19 cellular contexts compared by ENCODE assay signal in genomic region chr4:41725254-41725653, GRCh38. TPM values are rescaled to one million over a fixed set of nuclear protein-coding genes. Genes with fewer than 3 reads are reported as not detected.
DNase-seq lines count a peak whose midpoint lies in the region; ATAC-seq, FAIRE-seq and TF ChIP-seq lines count a peak whose summit lies in the region.
"Had no signal": no experiment of that assay in that cellular context is flagged by ENCODE, and none has a peak within 500 bp of the region (broad histone marks: within the 10 kb centered on the region; RNA-seq: fewer than 3 reads in every experiment).

No MANE protein-coding gene starts in this region.

- CTCF ChIA-PET in A549 (lab: Yijun Ruan, JAX) (no interaction called here), PC-3 (lab: Charles Lee) (no interaction called here)

- H3K4ac ChIP-seq in mesendoderm (ENCODE audit: low read depth, low read length) = no peak overlapping the region

- no peak for TF ChIP-seq POLR2A in A549 (IDR thresholded peaks at IDR 0.05; ENCODE audit: low read length)

- H3K18ac ChIP-seq in mesendoderm (ENCODE audit: low read length) = no peak overlapping the region

- no peaks in the 10 kb centered on the region for H3F3A ChIP-seq in PC-3 (ENCODE audit: low read length, unreplicated experiment)

- H3K9ac ChIP-seq in PC-3 (ENCODE audit: low read length) = no peak overlapping the region
- no peak overlapping the region for H3K9ac ChIP-seq in mesendoderm (ENCODE audit: low read length)

- POLR2A ChIA-PET in A549 (lab: Yijun Ruan, JAX) = no interaction called here
- POLR2A ChIA-PET in PC-3 (lab: Charles Lee; ENCODE audit: unreplicated experiment) = no interaction called here

- no peak overlapping the region for H2AFZ ChIP-seq in PC-3 (ENCODE audit: low read length)

- no peak for TF ChIP-seq RAD21 in A549 (conservative IDR thresholded peaks at IDR 0.05 in 1 of 2, IDR thresholded peaks at IDR 0.05 in 1 of 2)

- no peaks in the 10 kb centered on the region for H3K9me2 ChIP-seq in PC-3 (replicated peaks; ENCODE audit: low read length)

- H3K4me3 ChIP-seq in A549 (no peak overlapping the region), GM12865 (ENCODE audit: low read depth, low read length) (no peak overlapping the region), PC-3 (ENCODE audit: low read length) (no peak overlapping the region), foreskin fibroblast (ENCODE audit: low read depth in 1 of 2, low read length in 2 of 2) (no peak overlapping the region), mesendoderm (ENCODE audit: low read length) (no peak overlapping the region)

- H4K5ac ChIP-seq in mesendoderm (ENCODE audit: low read length) = no peak overlapping the region

- intact Hi-C loops in PC-3 (cut with micrococcal nuclease) = no loop called here

- FAIRE-seq in A549 (lab: Jason Lieb, UNC) = no peak
- FAIRE-seq: HepG2 had no signal

- H2BK120ac ChIP-seq in mesendoderm (ENCODE audit: low read depth, low read length) = no peak overlapping the region

- H3K56ac ChIP-seq in mesendoderm (ENCODE audit: low read length) = no peak overlapping the region

- H2AK5ac ChIP-seq in mesendoderm (ENCODE audit: low read length) = no peak overlapping the region

- H3K27me3 ChIP-seq in PC-3 (ENCODE audit: low read length) = no peaks in the 10 kb centered on the region
- H3K27me3 ChIP-seq in mesendoderm (ENCODE audit: insufficient read depth, low read length, poor library complexity) = no peaks in the 10 kb centered on the region

- H3K9me3 ChIP-seq in A549 = peaks cover 6% of the 10 kb centered on the region
- no peaks in the 10 kb centered on the region for H3K9me3 ChIP-seq in PC-3 (ENCODE audit: low read length)

- no peak overlapping the region for H4K8ac ChIP-seq in mesendoderm (ENCODE audit: low read depth, low read length)

- H2BK5ac ChIP-seq in mesendoderm (ENCODE audit: low read length) = no peak overlapping the region

- no peak overlapping the region for H3K23ac ChIP-seq in mesendoderm (ENCODE audit: low read length)

- H3K79me1 ChIP-seq in mesendoderm (ENCODE audit: low read length) = no peaks in the 10 kb centered on the region

- H3K36me3 ChIP-seq in PC-3 (ENCODE audit: low read depth, low read length) (no peaks in the 10 kb centered on the region), mesendoderm (ENCODE audit: control insufficient read depth, insufficient read depth, low read length) (no peaks in the 10 kb centered on the region)

- DNase-seq in A549 (ENCODE audit: low read depth in 1 of 2, low spot score in 1 of 2) = no peak
- no peak for DNase-seq in GM12865 (ENCODE audit: low read depth)
- no peak for DNase-seq in PC-3
- no peak for DNase-seq in foreskin fibroblast
- no peak for DNase-seq in effector CD4-positive, alpha-beta T cell
- no peak for DNase-seq in cerebellar nuclear complex (lab: John Stamatoyannopoulos, UW)
- no peak for DNase-seq in mesendoderm
- DNase-seq: activated B cell treated with CpG ODN at 0.5 μM for 24 hours, Calu3, mesenchymal stem cell, NCI-H1092, NCI-H2107, NCI-H524 treated with DMSO at 0.1 percent for 48 hours, retina, substantia nigra had no signal

- TF ChIP-seq CTCF in A549 (IDR thresholded peaks at IDR 0.05) (0 out of 3 replicates have a peak, but pooled peaks have one; percentile 8), GM12865 (IDR thresholded peaks at IDR 0.05; ENCODE audit: insufficient read depth, low read depth, low read length, missing control alignments) (peak; percentile 14), PC-3 (conservative IDR thresholded peaks at IDR 0.05; ENCODE audit: low read depth, low read length) (peak; percentile 8; the same call in 1 of the 2 replicates), foreskin fibroblast (IDR thresholded peaks at IDR 0.05; ENCODE audit: low read depth, low read length) (peak; percentile 10)

- ATAC-seq in A549 = no peak
- no peak for ATAC-seq in PC-3
- no peak for ATAC-seq in HG02610 (IDR thresholded peaks at IDR 0.05; ENCODE audit: unreplicated experiment)
- ATAC-seq: HepG2 had no signal

- H3K4me2 ChIP-seq in A549 (no peak overlapping the region), PC-3 (ENCODE audit: low read length) (no peak overlapping the region), mesendoderm (ENCODE audit: low read length) (no peak overlapping the region)

- 0% methylated on average over 1 of the region's 1 CpG for WGBS in A549 (ENCODE audit: missing lambda C conversion rate)
- no CpG with 5 or more reads among the region's 1 CpG for WGBS in mesendoderm (ENCODE audit: extremely low coverage, insufficient coverage, low lambda C conversion rate)

- no peaks in the 10 kb centered on the region for H4K20me1 ChIP-seq in PC-3 (ENCODE audit: low read length)

- H2BK15ac ChIP-seq in mesendoderm (replicated peaks; ENCODE audit: low read depth) = no peak overlapping the region

- no peak for TF ChIP-seq EP300 in A549 (IDR thresholded peaks at IDR 0.05)

- H3K27ac ChIP-seq in A549 (no peak overlapping the region), PC-3 (ENCODE audit: low read length) (no peak overlapping the region), mesendoderm (ENCODE audit: low read depth, low read length) (no peak overlapping the region)
- H3K27ac ChIP-seq: RWPE1 had no signal

- H3K4me1 ChIP-seq in A549 (no peaks in the 10 kb centered on the region), PC-3 (ENCODE audit: insufficient read depth, low read length) (peaks cover 1% of the 10 kb centered on the region; the same call in 1 of the 2 replicates), mesendoderm (ENCODE audit: control insufficient read depth, low read depth, low read length) (no peaks in the 10 kb centered on the region)

- no TSS peak for BruUV-seq in PC-3 (replicated peaks; lab: Mats Ljungman, UMichigan)

- H3K79me2 ChIP-seq in PC-3 (ENCODE audit: low read length) (no peaks in the 10 kb centered on the region), mesendoderm (ENCODE audit: control insufficient read depth, insufficient read depth, low read length) (no peaks in the 10 kb centered on the region)

TF ChIP-seq in A549, 52 proteins besides CTCF, POLR2A, EP300 and RAD21:
- no peak for TF ChIP-seq HOXA7 (CRISPR knock-in tag; IDR thresholded peaks at IDR 0.05)
- no peak for TF ChIP-seq MYC (IDR thresholded peaks at IDR 0.05; ENCODE audit: borderline replicate concordance, low read length)
- no peak for TF ChIP-seq RFX5 (IDR thresholded peaks at IDR 0.05)
- TF ChIP-seq BCL3 (IDR thresholded peaks at IDR 0.05) = no peak
- no peak for TF ChIP-seq CHD2 (IDR thresholded peaks at IDR 0.05; ENCODE audit: low read length, partially characterized antibody)
- no peak for TF ChIP-seq RNF2 (IDR thresholded peaks at IDR 0.05; ENCODE audit: borderline replicate concordance, low read depth)
- no peak for TF ChIP-seq FOSB (CRISPR knock-in tag; IDR thresholded peaks at IDR 0.05)
- no peak for TF ChIP-seq ELK1 (IDR thresholded peaks at IDR 0.05; ENCODE audit: low read depth, low read length)
- TF ChIP-seq PHF8 (IDR thresholded peaks at IDR 0.05; ENCODE audit: borderline replicate concordance, low read depth) = no peak
- no peak for TF ChIP-seq CEBPB (IDR thresholded peaks at IDR 0.05)
- no peak for TF ChIP-seq KDM1A (IDR thresholded peaks at IDR 0.05; ENCODE audit: low read depth)
- TF ChIP-seq ZC3H11A (IDR thresholded peaks at IDR 0.05) = no peak
- no peak for TF ChIP-seq ZNF302 (CRISPR knock-in tag; IDR thresholded peaks at IDR 0.05)
- TF ChIP-seq SMC3 (IDR thresholded peaks at IDR 0.05) = no peak

RNA-seq across cellular contexts. Expression of gene PHOX2B, which starts 23.3 kb away (rescaled TPM):
- polyA plus RNA-seq in A549 (2011; rRNA removed) = not detected in 2 replicates
- not detected in 2 replicates for polyA plus RNA-seq in A549 (2012; cell fraction: cytosol; rRNA removed)
- not detected in 2 replicates for polyA plus RNA-seq in A549 (2012; cell fraction: nucleus; rRNA removed)
- polyA plus RNA-seq in A549 (2017; fragmentation: RNase III; extraction: RNeasy Plus Mini Kit Qiagen cat#74134 plus additional on column Dnase treatment) = not detected in 3 replicates
- polyA minus RNA-seq in A549 (2011; rRNA and poly(A)+ RNA removed) = not detected in 2 replicates
- total RNA-seq in PC-3 (2014; rRNA removed) = not detected in 2 replicates
- 0.01 TPM for polyA plus RNA-seq in mesendoderm (2013, experiment 1 of 2)
- polyA plus RNA-seq in mesendoderm (2013, experiment 2 of 2) = not detected
- total RNA-seq: activated B cell treated with CpG ODN at 0.5 μM for 24 hours; Calu3; HepG2; T-helper 1 cell treated with Interleukin-12 subunit alpha and Interleukin-12 subunit beta and Interleukin-4 antibody, amounts not matched to agents 30 ng/mL and 1 ng/mL, for 36 hours had no signal
- polyA plus RNA-seq: HepG2 had no signal
